8 cellular contexts compared by ENCODE assay signal in genomic region chr18:9951022-9951859, GRCh38. TPM values are rescaled to one million over a fixed set of nuclear protein-coding genes. Genes with fewer than 3 reads are reported as not detected.
A peak's percentile ranks its signal among the peaks of the same experiment; 100 is the strongest.
DNase-seq lines count a peak whose midpoint lies in the region; ATAC-seq, FAIRE-seq and TF ChIP-seq lines count a peak whose summit lies in the region.

No MANE protein-coding gene starts in this region.

- no peaks in the 10 kb centered on the region for H3K9me1 ChIP-seq in endothelial cell of umbilical vein (replicated peaks; ENCODE audit: control insufficient read depth, extremely low read depth, insufficient read depth, low read length)

- ATAC-seq in RWPE2 (ENCODE audit: low read depth) (peak; percentile 76; the same call in 2 of the 3 replicates), HG02678 (IDR thresholded peaks at IDR 0.05; ENCODE audit: unreplicated experiment) (no peak), HG03095 (IDR thresholded peaks at IDR 0.05; ENCODE audit: unreplicated experiment) (no peak)

- H3K4me1 ChIP-seq in RWPE2 (ENCODE audit: insufficient read depth, poor library complexity, severe bottlenecking) (peaks cover 11% of the 10 kb centered on the region), endothelial cell of umbilical vein (ENCODE audit: control insufficient read depth, extremely low read depth, insufficient read depth, low read length) (no peaks in the 10 kb centered on the region)

- H3K4me3 ChIP-seq in RWPE2 (ENCODE audit: severe bottlenecking) (no peak overlapping the region), endothelial cell of umbilical vein (replicated peaks in 1 of 3; ENCODE audit: insufficient read depth in 1 of 3, low read depth in 1 of 3, low read length in 3 of 3) (no peak overlapping the region)

- dilution Hi-C loops in endothelial cell of umbilical vein (cut with MboI; ENCODE audit: extremely low pct_ligation_motif_present, low sequenced_read_pairs) = no loop called here

- no peak overlapping the region for H2AFZ ChIP-seq in endothelial cell of umbilical vein (ENCODE audit: low read depth, low read length)

- peaks cover 17% of the 10 kb centered on the region for H3K79me2 ChIP-seq in endothelial cell of umbilical vein (ENCODE audit: control insufficient read depth, insufficient read depth, low read length)

- no peak for TF ChIP-seq POLR2A in endothelial cell of umbilical vein (IDR thresholded peaks at IDR 0.05; ENCODE audit: low read depth, low read length)

- peak; percentile 73 for FAIRE-seq in endothelial cell of umbilical vein (lab: Jason Lieb, UNC)

- POLR2A ChIA-PET in endothelial cell of umbilical vein (lab: Charles Lee) = no interaction called here

- no peak overlapping the region for H3K27ac ChIP-seq in RWPE2 (ENCODE audit: poor library complexity, severe bottlenecking)
- no peak overlapping the region for H3K27ac ChIP-seq in endothelial cell of umbilical vein (ENCODE audit: insufficient read depth, low read depth, low read length)

- peak; percentile 57 for DNase-seq in ELF-1 (ENCODE audit: low read depth, low spot score)
- DNase-seq in HS-5 (ENCODE audit: low read depth) = peak; percentile 10
- DNase-seq in RWPE2 (ENCODE audit: low spot score) = no peak
- DNase-seq in endothelial cell of umbilical vein (ENCODE audit: low read depth, low spot score) = peak; percentile 75
- peak; percentile 53 for DNase-seq in myocyte (ENCODE audit: low read depth)
- DNase-seq in effector CD4-positive, alpha-beta T cell = no peak

- H4K20me1 ChIP-seq in endothelial cell of umbilical vein (replicated peaks; ENCODE audit: control insufficient read depth, extremely low read depth, insufficient read depth, low read length) = peaks cover 3% of the 10 kb centered on the region

- H3K27me3 ChIP-seq in RWPE2 (ENCODE audit: insufficient read depth, poor library complexity, severe bottlenecking) (no peaks in the 10 kb centered on the region), endothelial cell of umbilical vein (ENCODE audit: control insufficient read depth in 2 of 2, insufficient read depth in 2 of 2, low read length in 2 of 2) (no peaks in the 10 kb centered on the region)

- TF ChIP-seq CTCF in RWPE2 (IDR thresholded peaks at IDR 0.05; ENCODE audit: poor library complexity, severe bottlenecking) = peak; percentile 73
- TF ChIP-seq CTCF in endothelial cell of umbilical vein (IDR thresholded peaks at IDR 0.05; ENCODE audit: extremely low read depth in 1 of 2, insufficient read depth in 1 of 2, low read depth in 1 of 2, low read length in 2 of 2) = peak; percentile 63 to 68

- CTCF ChIA-PET in endothelial cell of umbilical vein (lab: Charles Lee) = interaction anchor here (0.5 to 4.3 kb wide), 21 partner anchors 10 to 917 kb away, joined by 3 to 27 read pairs (median 3); partner anchors contain the start of genes RAB31 and VAPA

- intact Hi-C loops in endothelial cell of umbilical vein (cut with micrococcal nuclease) = loop anchor here (1.0 to 5.0 kb wide), 5 partner anchors 38 to 376 kb away; no protein-coding TSS in a partner anchor

- no peaks in the 10 kb centered on the region for H3K9me3 ChIP-seq in RWPE2 (ENCODE audit: severe bottlenecking)
- no peaks in the 10 kb centered on the region for H3K9me3 ChIP-seq in endothelial cell of umbilical vein (replicated peaks; ENCODE audit: control insufficient read depth, insufficient read depth, low read length)

- no peak overlapping the region for H3K4me2 ChIP-seq in endothelial cell of umbilical vein (ENCODE audit: insufficient read depth, low read length)

- H3K9ac ChIP-seq in endothelial cell of umbilical vein (replicated peaks; ENCODE audit: extremely low read depth, insufficient read depth, low read length) = no peak overlapping the region

- no TSS peak for BruUV-seq in endothelial cell of umbilical vein (replicated peaks; lab: Mats Ljungman, UMichigan)

- H3K36me3 ChIP-seq in RWPE2 (ENCODE audit: low read depth) (peaks cover 82% of the 10 kb centered on the region), endothelial cell of umbilical vein (ENCODE audit: control insufficient read depth in 2 of 2, extremely low read depth in 1 of 2, insufficient read depth in 2 of 2, low read length in 2 of 2) (peaks cover 3 to 14% of the 10 kb centered on the region in 2 experiments)

TF ChIP-seq in endothelial cell of umbilical vein, 7 proteins besides CTCF, POLR2A, EP300 and RAD21:
- TF ChIP-seq POLR2AphosphoS5 (IDR thresholded peaks at IDR 0.05; ENCODE audit: insufficient read depth, low read depth, low read length) (no peak), EZH2 (IDR thresholded peaks at IDR 0.05; ENCODE audit: borderline replicate concordance, low read depth, low read length, severe bottlenecking) (no peak), FOS (IDR thresholded peaks at IDR 0.05; ENCODE audit: borderline replicate concordance, insufficient read depth, low read length) (no peak), JUN (IDR thresholded peaks at IDR 0.05; ENCODE audit: borderline replicate concordance, insufficient read depth, insufficient read length, low read depth) (no peak), GATA2 (IDR thresholded peaks at IDR 0.05; ENCODE audit: insufficient read depth, insufficient read length, low read depth, low read length) (no peak), MYC (IDR thresholded peaks at IDR 0.05; ENCODE audit: low read depth, low read length) (no peak), MAX (IDR thresholded peaks at IDR 0.05; ENCODE audit: insufficient read depth, insufficient read length) (no peak)

RNA-seq across cellular contexts. Expression of gene VAPA, which starts 37.4 kb away (rescaled TPM):
- total RNA-seq in endothelial cell of umbilical vein (163 TPM in 2 replicates), myocyte (281 and 387 TPM in 2 replicates)
- polyA plus RNA-seq in endothelial cell of umbilical vein = 83.4 and 105 TPM in 2 replicates
- polyA plus RNA-seq in endothelial cell of umbilical vein (2011; cell fraction: cytosol; rRNA removed) = 210 and 227 TPM in 2 replicates
- polyA plus RNA-seq in endothelial cell of umbilical vein (2011; cell fraction: nucleus; rRNA removed) = 108 and 160 TPM in 2 replicates
- polyA plus RNA-seq in endothelial cell of umbilical vein (2012) = 114 and 176 TPM in 2 replicates
- 99.5 and 102 TPM in 2 replicates for polyA minus RNA-seq in endothelial cell of umbilical vein
- 183 TPM for polyA minus RNA-seq in endothelial cell of umbilical vein (2011; cell fraction: cytosol; rRNA and poly(A)+ RNA removed)
- 105 and 121 TPM in 2 replicates for polyA minus RNA-seq in endothelial cell of umbilical vein (2011; cell fraction: nucleus; rRNA and poly(A)+ RNA removed)
- 144 TPM for polyA plus RNA-seq in myocyte (2012)

Comparison
In these comparisons a context has a peak if more than half of its experiments do, and no peak if none do; other contexts are left out.
1. DNase-seq: peak in ELF-1 (single experiment), HS-5 (single experiment), endothelial cell of umbilical vein (single experiment) and myocyte (single experiment); none in RWPE2 (single experiment) and effector CD4-positive, alpha-beta T cell (single experiment).